Comparison of ENCODE assay signal across 1 cellular context in the genomic region with DNA sequence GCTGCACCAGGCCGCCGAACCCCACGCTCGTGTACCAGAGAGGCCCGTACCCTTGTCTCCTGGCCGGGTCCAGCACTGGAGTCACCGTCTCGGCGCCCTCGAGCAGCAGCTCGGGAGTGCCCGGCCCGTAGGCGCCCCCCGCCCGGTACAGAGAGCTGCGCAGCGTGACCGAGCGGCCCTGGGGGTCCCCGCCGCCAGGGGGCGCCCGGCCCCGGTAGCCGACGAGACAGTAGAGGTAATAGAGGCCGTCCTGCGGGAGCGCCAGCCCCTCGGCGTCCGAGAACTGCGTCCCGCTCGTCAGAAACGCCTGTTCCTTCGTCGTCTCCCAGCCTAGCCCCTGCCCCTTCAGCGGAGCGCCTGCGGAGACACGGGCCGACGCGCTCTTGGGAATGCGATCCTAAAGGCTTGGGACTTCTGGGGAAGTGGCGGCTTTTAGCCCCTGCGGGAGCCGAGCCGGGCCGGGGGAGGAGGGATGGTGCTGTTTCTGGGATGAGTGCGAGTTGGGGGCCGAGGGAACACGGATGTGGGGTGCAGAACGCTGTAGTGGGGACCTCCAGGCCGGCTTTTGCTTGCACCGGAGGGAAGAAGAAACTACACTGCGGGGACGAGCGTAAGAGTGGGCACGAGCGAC.
TF ChIP-seq lines count a peak whose summit lies in the region.

No MANE protein-coding gene starts in this region.

TF ChIP-seq in SK-N-SH treated with all-trans-retinoic acid at 6 μM for 48 hours, 23 proteins besides CTCF, POLR2A, EP300 and RAD21 (continued from another document):
- TF ChIP-seq, protein P1, sequence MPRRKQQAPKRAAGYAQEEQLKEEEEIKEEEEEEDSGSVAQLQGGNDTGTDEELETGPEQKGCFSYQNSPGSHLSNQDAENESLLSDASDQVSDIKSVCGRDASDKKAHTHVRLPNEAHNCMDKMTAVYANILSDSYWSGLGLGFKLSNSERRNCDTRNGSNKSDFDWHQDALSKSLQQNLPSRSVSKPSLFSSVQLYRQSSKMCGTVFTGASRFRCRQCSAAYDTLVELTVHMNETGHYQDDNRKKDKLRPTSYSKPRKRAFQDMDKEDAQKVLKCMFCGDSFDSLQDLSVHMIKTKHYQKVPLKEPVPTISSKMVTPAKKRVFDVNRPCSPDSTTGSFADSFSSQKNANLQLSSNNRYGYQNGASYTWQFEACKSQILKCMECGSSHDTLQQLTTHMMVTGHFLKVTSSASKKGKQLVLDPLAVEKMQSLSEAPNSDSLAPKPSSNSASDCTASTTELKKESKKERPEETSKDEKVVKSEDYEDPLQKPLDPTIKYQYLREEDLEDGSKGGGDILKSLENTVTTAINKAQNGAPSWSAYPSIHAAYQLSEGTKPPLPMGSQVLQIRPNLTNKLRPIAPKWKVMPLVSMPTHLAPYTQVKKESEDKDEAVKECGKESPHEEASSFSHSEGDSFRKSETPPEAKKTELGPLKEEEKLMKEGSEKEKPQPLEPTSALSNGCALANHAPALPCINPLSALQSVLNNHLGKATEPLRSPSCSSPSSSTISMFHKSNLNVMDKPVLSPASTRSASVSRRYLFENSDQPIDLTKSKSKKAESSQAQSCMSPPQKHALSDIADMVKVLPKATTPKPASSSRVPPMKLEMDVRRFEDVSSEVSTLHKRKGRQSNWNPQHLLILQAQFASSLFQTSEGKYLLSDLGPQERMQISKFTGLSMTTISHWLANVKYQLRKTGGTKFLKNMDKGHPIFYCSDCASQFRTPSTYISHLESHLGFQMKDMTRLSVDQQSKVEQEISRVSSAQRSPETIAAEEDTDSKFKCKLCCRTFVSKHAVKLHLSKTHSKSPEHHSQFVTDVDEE (CRISPR knock-in tag; IDR thresholded peaks at IDR 0.05), result no peak
- no peak for TF ChIP-seq TOX (CRISPR knock-in tag; IDR thresholded peaks at IDR 0.05; ENCODE audit: borderline replicate concordance)
- no peak for TF ChIP-seq GLIS3 (CRISPR knock-in tag; IDR thresholded peaks at IDR 0.05)
